22 cellular contexts compared by ENCODE assay signal in the genomic region with DNA sequence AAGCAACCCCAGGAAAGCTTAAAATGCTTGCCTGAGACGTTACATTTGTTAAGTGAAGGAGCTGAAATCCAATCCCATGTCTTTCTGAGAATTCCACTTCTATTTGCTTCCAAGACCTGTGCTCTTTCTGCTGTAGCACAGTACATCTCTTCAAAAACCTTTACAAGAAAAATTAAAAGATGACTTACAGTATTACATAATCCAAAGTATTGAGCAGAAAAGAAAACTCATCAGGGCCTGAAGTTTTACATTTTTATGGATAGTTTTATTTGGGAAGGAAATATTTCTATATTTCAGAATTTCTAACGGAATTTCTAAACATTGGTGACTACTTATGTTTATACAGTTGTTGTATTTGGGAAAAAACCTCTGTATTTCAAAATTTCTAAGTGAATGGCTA.
A peak's percentile ranks its signal among the peaks of the same experiment; 100 is the strongest.
DNase-seq lines count a peak whose midpoint lies in the region; ATAC-seq and TF ChIP-seq lines count a peak whose summit lies in the region.
"Had no signal": no experiment of that assay in that cellular context is flagged by ENCODE, and none has a peak within 500 bp of the region (broad histone marks: within the 10 kb centered on the region; RNA-seq: fewer than 3 reads in every experiment).

No MANE protein-coding gene starts in this region.

- H4K91ac ChIP-seq in IMR-90 (ENCODE audit: insufficient read depth, low read depth, low read length), result no peak overlapping the region

- in situ Hi-C loops in IMR-90 (cut with MboI; ENCODE audit: low sequenced_read_pairs), result no loop called here

- H3K56ac ChIP-seq in IMR-90 (ENCODE audit: extremely low read depth, insufficient read depth, low read length), result no peak overlapping the region

- no peaks in the 10 kb centered on the region for H3K9me3 ChIP-seq in IMR-90 (ENCODE audit: control insufficient read depth, insufficient read depth, low read length)
- H3K9me3 ChIP-seq: A549, BE2C had no signal

- H3K27ac ChIP-seq in GM23338 (ENCODE audit: low read depth) (no peak overlapping the region), IMR-90 (ENCODE audit: insufficient read depth, low read length) (no peak overlapping the region)
- H3K27ac ChIP-seq: A549; BLaER1 treated with 17β-estradiol and CSF1 and Interleukin-3, amounts not matched to agents 10 nM and 100 nM had no signal

- no peak overlapping the region for H3K4me3 ChIP-seq in GM23338
- no peak overlapping the region for H3K4me3 ChIP-seq in IMR-90 (ENCODE audit: insufficient read depth, low read depth, low read length)
- H3K4me3 ChIP-seq: A549; BLaER1 treated with 17β-estradiol and CSF1 and Interleukin-3, amounts not matched to agents 10 nM and 100 nM; GM12878 had no signal

- H2BK15ac ChIP-seq in IMR-90 (ENCODE audit: low read depth, low read length), result no peak overlapping the region

- no peaks in the 10 kb centered on the region; a peak in 1 of 4 replicates for H3K79me1 ChIP-seq in IMR-90 (ENCODE audit: low read depth in 1 of 2, low read length in 2 of 2)

- no peak overlapping the region for H2BK20ac ChIP-seq in IMR-90 (ENCODE audit: low read depth, low read length)

- BruUV-seq in IMR-90 (replicated peaks; lab: Mats Ljungman, UMichigan), result no TSS peak

- H3K36me3 Mint-ChIP-seq in GM23338 (ENCODE audit: low read depth), result peaks cover 14% of the 10 kb centered on the region; the same call in 2 of the 3 replicates
- H3K36me3 Mint-ChIP-seq in nephron progenitor cell (ENCODE audit: low read depth), result peaks cover 35% of the 10 kb centered on the region
- peaks cover 16% of the 10 kb centered on the region for H3K36me3 Mint-ChIP-seq in WTC11
- H3K36me3 Mint-ChIP-seq: CD14-positive monocyte; CD8-positive, alpha-beta memory T cell had no signal

- H2AK9ac ChIP-seq in IMR-90 (replicated peaks; ENCODE audit: low read depth, low read length, poor library complexity), result no peak overlapping the region

- H3K79me2 ChIP-seq in GM23338 (replicated peaks; ENCODE audit: insufficient read depth), result peaks cover 42% of the 10 kb centered on the region

- no peak overlapping the region for H3K23ac ChIP-seq in IMR-90 (ENCODE audit: low read depth, low read length)

- H3F3A ChIP-seq in GM23338 (replicated peaks; ENCODE audit: low read depth), result no peaks in the 10 kb centered on the region; the same call in 1 of the 2 replicates

- no peak overlapping the region for H4K8ac ChIP-seq in IMR-90 (ENCODE audit: low read depth in 2 of 2, low read length in 2 of 2)

- H3K4me3 Mint-ChIP-seq in GM23338, result no peak overlapping the region
- H3K4me3 Mint-ChIP-seq in nephron progenitor cell, result no peak overlapping the region
- no peak overlapping the region for H3K4me3 Mint-ChIP-seq in WTC11
- H3K4me3 Mint-ChIP-seq: CD14-positive monocyte; CD4-positive, alpha-beta T cell; CD8-positive, alpha-beta memory T cell had no signal

- H3K4me2 ChIP-seq in GM23338, result no peak overlapping the region
- no peak overlapping the region for H3K4me2 ChIP-seq in IMR-90 (ENCODE audit: low read depth, low read length)
- H3K4me2 ChIP-seq: A549; BLaER1 treated with 17β-estradiol and CSF1 and Interleukin-3, amounts not matched to agents 10 nM and 100 nM had no signal

- H3K36me3 ChIP-seq in GM23338 (ENCODE audit: insufficient read depth), result 0 out of 2 replicates have a peak, but pooled peaks cover 5% of the 10 kb centered on the region
- no peaks in the 10 kb centered on the region for H3K36me3 ChIP-seq in IMR-90 (ENCODE audit: control insufficient read depth, insufficient read depth, low read length)
- H3K36me3 ChIP-seq: BE2C; BLaER1 treated with 17β-estradiol and CSF1 and Interleukin-3, amounts not matched to agents 10 nM and 100 nM had no signal

- dilution Hi-C loops in IMR-90 (cut with HindIII; ENCODE audit: low sequenced_read_pairs, unreplicated experiment), result no loop called here

- DNase-seq in GM23338 (ENCODE audit: low spot score) (no peak), IMR-90 (no peak), nephron progenitor cell (no peak), HEK293T (ENCODE audit: extremely low spot score) (no peak), GM20000 (ENCODE audit: low spot score) (no peak), WTC11 (ENCODE audit: low spot score) (no peak)
- DNase-seq: 8988T; ACHN; AML-193; BE2C; CD4-positive, alpha-beta T cell; CD8-positive, alpha-beta memory T cell; DMS 273 treated with DMSO at 0.1 percent for 48 hours; DMS79; EL; GDM1; H7; HCEC 1CT had no signal

- H2AK5ac ChIP-seq in IMR-90 (ENCODE audit: low read depth, low read length), result no peak overlapping the region

- H3K27ac Mint-ChIP-seq in GM23338 (0 out of 2 replicates have a peak overlapping the region, but pooled peaks have one; percentile 28), nephron progenitor cell (peak overlapping the region; percentile 54), WTC11 (no peak overlapping the region)
- H3K27ac Mint-ChIP-seq: CD14-positive monocyte; CD4-positive, alpha-beta T cell; CD8-positive, alpha-beta memory T cell had no signal

- H3K4ac ChIP-seq in IMR-90 (ENCODE audit: low read depth, low read length), result no peak overlapping the region

- H3K9me3 Mint-ChIP-seq in GM23338 (peaks cover 6% of the 10 kb centered on the region; the same call in 2 of the 3 replicates), nephron progenitor cell (peaks cover 21% of the 10 kb centered on the region), WTC11 (peaks cover 10% of the 10 kb centered on the region)
- H3K9me3 Mint-ChIP-seq: CD4-positive, alpha-beta T cell; CD8-positive, alpha-beta memory T cell had no signal

- TF ChIP-seq POLR2A in IMR-90 (IDR thresholded peaks at IDR 0.05; ENCODE audit: low read depth, low read length), result no peak

- no peak for TF ChIP-seq RAD21 in IMR-90 (IDR thresholded peaks at IDR 0.05; ENCODE audit: low read length)

- H4K20me1 ChIP-seq in GM23338 (replicated peaks; ENCODE audit: insufficient read depth) (no peaks in the 10 kb centered on the region), IMR-90 (ENCODE audit: insufficient read depth, low read length) (no peaks in the 10 kb centered on the region)
- H4K20me1 ChIP-seq: BLaER1 treated with 17β-estradiol and CSF1 and Interleukin-3, amounts not matched to agents 10 nM and 100 nM had no signal

- WGBS in IMR-90 (ENCODE audit: extremely low coverage in 2 of 2, insufficient read length in 1 of 2), 2 experiments, result no CpG with 5 or more reads among the region's 2 CpGs

- peaks cover 18% of the 10 kb centered on the region for H3K4me1 Mint-ChIP-seq in GM23338
- H3K4me1 Mint-ChIP-seq in nephron progenitor cell, result peaks cover 5% of the 10 kb centered on the region
- H3K4me1 Mint-ChIP-seq in WTC11, result peaks cover 30% of the 10 kb centered on the region
- H3K4me1 Mint-ChIP-seq: CD14-positive monocyte; CD8-positive, alpha-beta memory T cell had no signal

- H3K18ac ChIP-seq in IMR-90 (ENCODE audit: low read depth, low read length), result no peak overlapping the region

- H3K27me3 ChIP-seq in GM23338 (ENCODE audit: insufficient read depth), result no peaks in the 10 kb centered on the region
- no peaks in the 10 kb centered on the region for H3K27me3 ChIP-seq in IMR-90 (ENCODE audit: control insufficient read depth, insufficient read depth, low read length)
- H3K27me3 ChIP-seq: BE2C; BLaER1 treated with 17β-estradiol and CSF1 and Interleukin-3, amounts not matched to agents 10 nM and 100 nM had no signal

- ATAC-seq in GM23338, result no peak
- no peak for ATAC-seq in IMR-90 (ENCODE audit: low read depth)
- no peak for ATAC-seq in WTC11
- ATAC-seq: A549, GM12878 had no signal

- no peak overlapping the region for H2BK120ac ChIP-seq in IMR-90 (ENCODE audit: low read depth, low read length)

- no peak for TF ChIP-seq CTCF in GM23338 (conservative IDR thresholded peaks at IDR 0.05; ENCODE audit: low read depth in 2 of 2)
- no peak for TF ChIP-seq CTCF in IMR-90 (conservative IDR thresholded peaks at IDR 0.05; ENCODE audit: low read depth, low read length)
- no peak for TF ChIP-seq CTCF in nephron progenitor cell (IDR thresholded peaks at IDR 0.05)
- no peak for TF ChIP-seq CTCF in GM20000 (IDR thresholded peaks at IDR 0.05; ENCODE audit: extremely low read depth, missing control alignments)
- TF ChIP-seq CTCF in WTC11 (IDR thresholded peaks at IDR 0.05), result no peak

- no peak overlapping the region for H2AFZ ChIP-seq in GM23338
- H2AFZ ChIP-seq in IMR-90 (replicated peaks; ENCODE audit: low read length, poor library complexity), result no peak overlapping the region

- H3K4me1 ChIP-seq in GM23338 (ENCODE audit: insufficient read depth), result peaks cover 8% of the 10 kb centered on the region; the same call in 1 of the 2 replicates
- no peaks in the 10 kb centered on the region for H3K4me1 ChIP-seq in IMR-90 (ENCODE audit: control insufficient read depth, insufficient read depth, low read length)
- H3K4me1 ChIP-seq: A549; BE2C; BLaER1 treated with 17β-estradiol and CSF1 and Interleukin-3, amounts not matched to agents 10 nM and 100 nM had no signal

- no peak overlapping the region for H4K5ac ChIP-seq in IMR-90 (ENCODE audit: low read depth, low read length)

- H2BK5ac ChIP-seq in IMR-90 (ENCODE audit: low read depth, low read length, poor library complexity, severe bottlenecking), result no peak overlapping the region

- H3K9ac ChIP-seq in IMR-90 (ENCODE audit: low read depth, low read length), result no peak overlapping the region
- H3K9ac ChIP-seq: BLaER1 treated with 17β-estradiol and CSF1 and Interleukin-3, amounts not matched to agents 10 nM and 100 nM had no signal

- H3K9me2 ChIP-seq in GM23338 (ENCODE audit: insufficient read depth), result no peaks in the 10 kb centered on the region

- H3K9me1 ChIP-seq in IMR-90 (ENCODE audit: insufficient read depth, low read length), result no peaks in the 10 kb centered on the region

- H3K14ac ChIP-seq in IMR-90 (replicated peaks; ENCODE audit: low read depth, low read length), result no peak overlapping the region

- CTCF ChIA-PET in IMR-90 (lab: Yijun Ruan, JAX) (interaction anchor here (0.9 kb wide), 1 partner anchor 12 kb away, joined by 3 read pairs; no protein-coding TSS in a partner anchor), HEK293T (lab: Yijun Ruan, JAX) (interaction anchor here (0.6 kb wide), 1 partner anchor 19 kb away, joined by 3 read pairs; no protein-coding TSS in a partner anchor), WTC11 (lab: Charles Lee) (no interaction called here)

- intact Hi-C loops in IMR-90 (cut with micrococcal nuclease), result no loop called here

- no peaks in the 10 kb centered on the region for H3K27me3 Mint-ChIP-seq in GM23338 (ENCODE audit: insufficient read depth, low read depth, poor library complexity)
- H3K27me3 Mint-ChIP-seq in nephron progenitor cell (ENCODE audit: low read depth, poor library complexity), result peaks cover 3% of the 10 kb centered on the region
- no peaks in the 10 kb centered on the region for H3K27me3 Mint-ChIP-seq in WTC11 (ENCODE audit: low read depth)

- POLR2A ChIA-PET in IMR-90 (lab: Charles Lee; ENCODE audit: unreplicated experiment) (no interaction called here), HEK293T (lab: Yijun Ruan, JAX) (no interaction called here), WTC11 (lab: Charles Lee) (no interaction called here)

TF ChIP-seq in HEK293T, 16 proteins besides CTCF, POLR2A, EP300 and RAD21 (continues in another document):
- TF ChIP-seq FOXM1 (IDR thresholded peaks at IDR 0.05; ENCODE audit: borderline replicate concordance) (no peak), ZNF384 (IDR thresholded peaks at IDR 0.05) (no peak), FOXK2 (IDR thresholded peaks at IDR 0.05) (no peak)
